ENCODE assay signal across 1 cellular context in the genomic region with DNA sequence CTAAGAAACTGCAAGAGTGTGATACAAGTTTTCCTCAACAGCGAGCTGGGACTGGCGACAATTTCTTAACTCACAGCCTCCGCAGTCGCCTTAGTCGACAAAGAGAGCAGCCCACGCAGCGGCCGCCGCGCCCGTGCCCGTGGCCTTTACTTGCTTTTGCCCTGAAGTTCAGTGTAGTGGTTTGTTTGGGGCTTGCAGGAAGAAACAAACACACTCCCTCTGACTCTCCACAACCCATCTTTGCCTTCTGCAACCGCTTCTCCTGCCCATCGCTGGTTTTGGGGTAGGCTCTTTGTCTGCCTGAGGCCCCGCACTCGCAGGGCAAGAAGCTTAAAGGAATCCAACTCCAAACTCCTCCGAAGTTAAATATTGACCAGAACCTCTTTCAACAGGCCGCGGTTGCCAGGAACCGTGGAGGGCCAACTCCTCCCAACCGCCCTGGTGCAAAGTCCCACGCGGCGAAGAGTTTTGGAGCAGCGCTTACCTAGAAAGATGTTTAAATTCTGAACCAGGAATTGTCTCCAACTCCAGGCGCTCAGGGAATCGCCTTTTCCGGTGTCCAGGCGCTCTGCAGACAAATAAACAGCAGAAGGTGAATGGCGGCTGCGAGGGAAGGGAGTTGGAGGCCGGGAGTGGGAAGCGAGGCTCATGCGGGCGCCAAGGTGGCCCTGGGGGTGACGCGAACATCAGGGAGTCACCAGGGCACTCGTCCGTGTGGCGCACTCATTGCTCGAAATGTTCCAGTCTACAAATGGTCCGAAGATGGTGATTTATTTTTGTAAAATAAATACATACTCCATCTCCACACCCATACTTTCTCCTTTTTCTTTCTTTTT.
TF ChIP-seq lines count a peak whose summit lies in the region.

No MANE protein-coding gene starts in this region.

TF ChIP-seq in HepG2, 621 proteins besides CTCF, POLR2A, EP300 and RAD21 (continued from another document and continues in another):
- TF ChIP-seq KDM5B (CRISPR knock-in tag; IDR thresholded peaks at IDR 0.05; ENCODE audit: borderline replicate concordance) (peak; percentile 16; the same call in 1 of the 2 replicates), TBL1XR1 (IDR thresholded peaks at IDR 0.05; ENCODE audit: borderline replicate concordance, low read length, partially characterized antibody) (no peak), ZNF207 (IDR thresholded peaks at IDR 0.05; ENCODE audit: borderline replicate concordance) (no peak), ZNF382 (CRISPR knock-in tag; IDR thresholded peaks at IDR 0.05; ENCODE audit: borderline replicate concordance) (no peak), EEA1 (CRISPR knock-in tag; IDR thresholded peaks at IDR 0.05; ENCODE audit: borderline replicate concordance) (no peak), CENPX (CRISPR knock-in tag; IDR thresholded peaks at IDR 0.05) (no peak), RELA (CRISPR knock-in tag; IDR thresholded peaks at IDR 0.05) (no peak), ZNF460 (CRISPR knock-in tag; IDR thresholded peaks at IDR 0.05; ENCODE audit: borderline replicate concordance) (no peak; the same call in 1 of the 2 replicates), HHEX (CRISPR knock-in tag; IDR thresholded peaks at IDR 0.05) (no peak), SP1 (IDR thresholded peaks at IDR 0.05) (no peak), SP1 (CRISPR knock-in tag; IDR thresholded peaks at IDR 0.05) (no peak), ZSCAN31 (CRISPR knock-in tag; IDR thresholded peaks at IDR 0.05; ENCODE audit: low read depth) (no peak), FIP1L1 (IDR thresholded peaks at IDR 0.05; ENCODE audit: borderline replicate concordance, insufficient read depth, low read depth, low read length) (no peak), FOSL1 (CRISPR knock-in tag; IDR thresholded peaks at IDR 0.05; ENCODE audit: borderline replicate concordance) (no peak), ZNF331 (CRISPR knock-in tag; IDR thresholded peaks at IDR 0.05) (peak; percentile 66), ZNF672 (CRISPR knock-in tag; IDR thresholded peaks at IDR 0.05) (no peak), ZNF136 (CRISPR knock-in tag; IDR thresholded peaks at IDR 0.05; ENCODE audit: low read depth) (no peak), HIVEP1 (CRISPR knock-in tag; IDR thresholded peaks at IDR 0.05) (no peak; the same call in 1 of the 2 replicates), CBFB (CRISPR knock-in tag; IDR thresholded peaks at IDR 0.05) (no peak), KLF6 (CRISPR knock-in tag; IDR thresholded peaks at IDR 0.05) (no peak), PCBP2 (optimal IDR thresholded peaks at IDR 0.05; ENCODE audit: low read depth, low read length, poor library complexity, severe bottlenecking) (no peak), FOSL2 (CRISPR knock-in tag; IDR thresholded peaks at IDR 0.05) (peak; percentile 41; the same call in 1 of the 2 replicates), MED13 (CRISPR knock-in tag; IDR thresholded peaks at IDR 0.05) (no peak), ZNF251 (CRISPR knock-in tag; IDR thresholded peaks at IDR 0.05) (no peak), ZNF431 (CRISPR knock-in tag; IDR thresholded peaks at IDR 0.05; ENCODE audit: borderline replicate concordance, low read depth) (0 out of 2 replicates have a peak, but pooled peaks have one; percentile 42), ELF3 (CRISPR knock-in tag; IDR thresholded peaks at IDR 0.05) (peak; percentile 43; the same call in 1 of the 2 replicates), ZNF577 (CRISPR knock-in tag; IDR thresholded peaks at IDR 0.05; ENCODE audit: borderline replicate concordance, low read depth) (no peak)
- TF ChIP-seq, protein P1, sequence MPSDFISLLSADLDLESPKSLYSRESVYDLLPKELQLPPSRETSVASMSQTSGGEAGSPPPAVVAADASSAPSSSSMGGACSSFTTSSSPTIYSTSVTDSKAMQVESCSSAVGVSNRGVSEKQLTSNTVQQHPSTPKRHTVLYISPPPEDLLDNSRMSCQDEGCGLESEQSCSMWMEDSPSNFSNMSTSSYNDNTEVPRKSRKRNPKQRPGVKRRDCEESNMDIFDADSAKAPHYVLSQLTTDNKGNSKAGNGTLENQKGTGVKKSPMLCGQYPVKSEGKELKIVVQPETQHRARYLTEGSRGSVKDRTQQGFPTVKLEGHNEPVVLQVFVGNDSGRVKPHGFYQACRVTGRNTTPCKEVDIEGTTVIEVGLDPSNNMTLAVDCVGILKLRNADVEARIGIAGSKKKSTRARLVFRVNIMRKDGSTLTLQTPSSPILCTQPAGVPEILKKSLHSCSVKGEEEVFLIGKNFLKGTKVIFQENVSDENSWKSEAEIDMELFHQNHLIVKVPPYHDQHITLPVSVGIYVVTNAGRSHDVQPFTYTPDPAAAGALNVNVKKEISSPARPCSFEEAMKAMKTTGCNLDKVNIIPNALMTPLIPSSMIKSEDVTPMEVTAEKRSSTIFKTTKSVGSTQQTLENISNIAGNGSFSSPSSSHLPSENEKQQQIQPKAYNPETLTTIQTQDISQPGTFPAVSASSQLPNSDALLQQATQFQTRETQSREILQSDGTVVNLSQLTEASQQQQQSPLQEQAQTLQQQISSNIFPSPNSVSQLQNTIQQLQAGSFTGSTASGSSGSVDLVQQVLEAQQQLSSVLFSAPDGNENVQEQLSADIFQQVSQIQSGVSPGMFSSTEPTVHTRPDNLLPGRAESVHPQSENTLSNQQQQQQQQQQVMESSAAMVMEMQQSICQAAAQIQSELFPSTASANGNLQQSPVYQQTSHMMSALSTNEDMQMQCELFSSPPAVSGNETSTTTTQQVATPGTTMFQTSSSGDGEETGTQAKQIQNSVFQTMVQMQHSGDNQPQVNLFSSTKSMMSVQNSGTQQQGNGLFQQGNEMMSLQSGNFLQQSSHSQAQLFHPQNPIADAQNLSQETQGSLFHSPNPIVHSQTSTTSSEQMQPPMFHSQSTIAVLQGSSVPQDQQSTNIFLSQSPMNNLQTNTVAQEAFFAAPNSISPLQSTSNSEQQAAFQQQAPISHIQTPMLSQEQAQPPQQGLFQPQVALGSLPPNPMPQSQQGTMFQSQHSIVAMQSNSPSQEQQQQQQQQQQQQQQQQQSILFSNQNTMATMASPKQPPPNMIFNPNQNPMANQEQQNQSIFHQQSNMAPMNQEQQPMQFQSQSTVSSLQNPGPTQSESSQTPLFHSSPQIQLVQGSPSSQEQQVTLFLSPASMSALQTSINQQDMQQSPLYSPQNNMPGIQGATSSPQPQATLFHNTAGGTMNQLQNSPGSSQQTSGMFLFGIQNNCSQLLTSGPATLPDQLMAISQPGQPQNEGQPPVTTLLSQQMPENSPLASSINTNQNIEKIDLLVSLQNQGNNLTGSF (CRISPR knock-in tag; IDR thresholded peaks at IDR 0.05): no peak
- TF ChIP-seq, protein P2, sequence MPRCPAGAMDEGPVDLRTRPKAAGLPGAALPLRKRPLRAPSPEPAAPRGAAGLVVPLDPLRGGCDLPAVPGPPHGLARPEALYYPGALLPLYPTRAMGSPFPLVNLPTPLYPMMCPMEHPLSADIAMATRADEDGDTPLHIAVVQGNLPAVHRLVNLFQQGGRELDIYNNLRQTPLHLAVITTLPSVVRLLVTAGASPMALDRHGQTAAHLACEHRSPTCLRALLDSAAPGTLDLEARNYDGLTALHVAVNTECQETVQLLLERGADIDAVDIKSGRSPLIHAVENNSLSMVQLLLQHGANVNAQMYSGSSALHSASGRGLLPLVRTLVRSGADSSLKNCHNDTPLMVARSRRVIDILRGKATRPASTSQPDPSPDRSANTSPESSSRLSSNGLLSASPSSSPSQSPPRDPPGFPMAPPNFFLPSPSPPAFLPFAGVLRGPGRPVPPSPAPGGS (CRISPR knock-in tag; IDR thresholded peaks at IDR 0.05): peak; percentile 53; the same call in 1 of the 2 replicates
- TF ChIP-seq, protein P3, sequence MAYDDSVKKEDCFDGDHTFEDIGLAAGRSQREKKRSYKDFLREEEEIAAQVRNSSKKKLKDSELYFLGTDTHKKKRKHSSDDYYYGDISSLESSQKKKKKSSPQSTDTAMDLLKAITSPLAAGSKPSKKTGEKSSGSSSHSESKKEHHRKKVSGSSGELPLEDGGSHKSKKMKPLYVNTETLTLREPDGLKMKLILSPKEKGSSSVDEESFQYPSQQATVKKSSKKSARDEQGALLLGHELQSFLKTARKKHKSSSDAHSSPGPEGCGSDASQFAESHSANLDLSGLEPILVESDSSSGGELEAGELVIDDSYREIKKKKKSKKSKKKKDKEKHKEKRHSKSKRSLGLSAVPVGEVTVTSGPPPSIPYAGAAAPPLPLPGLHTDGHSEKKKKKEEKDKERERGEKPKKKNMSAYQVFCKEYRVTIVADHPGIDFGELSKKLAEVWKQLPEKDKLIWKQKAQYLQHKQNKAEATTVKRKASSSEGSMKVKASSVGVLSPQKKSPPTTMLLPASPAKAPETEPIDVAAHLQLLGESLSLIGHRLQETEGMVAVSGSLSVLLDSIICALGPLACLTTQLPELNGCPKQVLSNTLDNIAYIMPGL (CRISPR knock-in tag; IDR thresholded peaks at IDR 0.05; ENCODE audit: borderline replicate concordance in 1 of 2, low read depth in 1 of 2): peak; percentile 13 to 69; a peak in 2 of 4 replicates
- TF ChIP-seq, protein P4, sequence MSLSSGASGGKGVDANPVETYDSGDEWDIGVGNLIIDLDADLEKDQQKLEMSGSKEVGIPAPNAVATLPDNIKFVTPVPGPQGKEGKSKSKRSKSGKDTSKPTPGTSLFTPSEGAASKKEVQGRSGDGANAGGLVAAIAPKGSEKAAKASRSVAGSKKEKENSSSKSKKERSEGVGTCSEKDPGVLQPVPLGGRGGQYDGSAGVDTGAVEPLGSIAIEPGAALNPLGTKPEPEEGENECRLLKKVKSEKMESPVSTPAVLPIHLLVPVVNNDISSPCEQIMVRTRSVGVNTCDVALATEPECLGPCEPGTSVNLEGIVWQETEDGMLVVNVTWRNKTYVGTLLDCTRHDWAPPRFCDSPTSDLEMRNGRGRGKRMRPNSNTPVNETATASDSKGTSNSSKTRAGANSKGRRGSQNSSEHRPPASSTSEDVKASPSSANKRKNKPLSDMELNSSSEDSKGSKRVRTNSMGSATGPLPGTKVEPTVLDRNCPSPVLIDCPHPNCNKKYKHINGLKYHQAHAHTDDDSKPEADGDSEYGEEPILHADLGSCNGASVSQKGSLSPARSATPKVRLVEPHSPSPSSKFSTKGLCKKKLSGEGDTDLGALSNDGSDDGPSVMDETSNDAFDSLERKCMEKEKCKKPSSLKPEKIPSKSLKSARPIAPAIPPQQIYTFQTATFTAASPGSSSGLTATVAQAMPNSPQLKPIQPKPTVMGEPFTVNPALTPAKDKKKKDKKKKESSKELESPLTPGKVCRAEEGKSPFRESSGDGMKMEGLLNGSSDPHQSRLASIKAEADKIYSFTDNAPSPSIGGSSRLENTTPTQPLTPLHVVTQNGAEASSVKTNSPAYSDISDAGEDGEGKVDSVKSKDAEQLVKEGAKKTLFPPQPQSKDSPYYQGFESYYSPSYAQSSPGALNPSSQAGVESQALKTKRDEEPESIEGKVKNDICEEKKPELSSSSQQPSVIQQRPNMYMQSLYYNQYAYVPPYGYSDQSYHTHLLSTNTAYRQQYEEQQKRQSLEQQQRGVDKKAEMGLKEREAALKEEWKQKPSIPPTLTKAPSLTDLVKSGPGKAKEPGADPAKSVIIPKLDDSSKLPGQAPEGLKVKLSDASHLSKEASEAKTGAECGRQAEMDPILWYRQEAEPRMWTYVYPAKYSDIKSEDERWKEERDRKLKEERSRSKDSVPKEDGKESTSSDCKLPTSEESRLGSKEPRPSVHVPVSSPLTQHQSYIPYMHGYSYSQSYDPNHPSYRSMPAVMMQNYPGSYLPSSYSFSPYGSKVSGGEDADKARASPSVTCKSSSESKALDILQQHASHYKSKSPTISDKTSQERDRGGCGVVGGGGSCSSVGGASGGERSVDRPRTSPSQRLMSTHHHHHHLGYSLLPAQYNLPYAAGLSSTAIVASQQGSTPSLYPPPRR (CRISPR knock-in tag; IDR thresholded peaks at IDR 0.05; ENCODE audit: borderline replicate concordance): peak; percentile 79; the same call in 1 of the 2 replicates
- TF ChIP-seq, protein P5, sequence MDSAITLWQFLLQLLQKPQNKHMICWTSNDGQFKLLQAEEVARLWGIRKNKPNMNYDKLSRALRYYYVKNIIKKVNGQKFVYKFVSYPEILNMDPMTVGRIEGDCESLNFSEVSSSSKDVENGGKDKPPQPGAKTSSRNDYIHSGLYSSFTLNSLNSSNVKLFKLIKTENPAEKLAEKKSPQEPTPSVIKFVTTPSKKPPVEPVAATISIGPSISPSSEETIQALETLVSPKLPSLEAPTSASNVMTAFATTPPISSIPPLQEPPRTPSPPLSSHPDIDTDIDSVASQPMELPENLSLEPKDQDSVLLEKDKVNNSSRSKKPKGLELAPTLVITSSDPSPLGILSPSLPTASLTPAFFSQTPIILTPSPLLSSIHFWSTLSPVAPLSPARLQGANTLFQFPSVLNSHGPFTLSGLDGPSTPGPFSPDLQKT (CRISPR knock-in tag; IDR thresholded peaks at IDR 0.05; ENCODE audit: borderline replicate concordance): no peak
- TF ChIP-seq, protein P6, sequence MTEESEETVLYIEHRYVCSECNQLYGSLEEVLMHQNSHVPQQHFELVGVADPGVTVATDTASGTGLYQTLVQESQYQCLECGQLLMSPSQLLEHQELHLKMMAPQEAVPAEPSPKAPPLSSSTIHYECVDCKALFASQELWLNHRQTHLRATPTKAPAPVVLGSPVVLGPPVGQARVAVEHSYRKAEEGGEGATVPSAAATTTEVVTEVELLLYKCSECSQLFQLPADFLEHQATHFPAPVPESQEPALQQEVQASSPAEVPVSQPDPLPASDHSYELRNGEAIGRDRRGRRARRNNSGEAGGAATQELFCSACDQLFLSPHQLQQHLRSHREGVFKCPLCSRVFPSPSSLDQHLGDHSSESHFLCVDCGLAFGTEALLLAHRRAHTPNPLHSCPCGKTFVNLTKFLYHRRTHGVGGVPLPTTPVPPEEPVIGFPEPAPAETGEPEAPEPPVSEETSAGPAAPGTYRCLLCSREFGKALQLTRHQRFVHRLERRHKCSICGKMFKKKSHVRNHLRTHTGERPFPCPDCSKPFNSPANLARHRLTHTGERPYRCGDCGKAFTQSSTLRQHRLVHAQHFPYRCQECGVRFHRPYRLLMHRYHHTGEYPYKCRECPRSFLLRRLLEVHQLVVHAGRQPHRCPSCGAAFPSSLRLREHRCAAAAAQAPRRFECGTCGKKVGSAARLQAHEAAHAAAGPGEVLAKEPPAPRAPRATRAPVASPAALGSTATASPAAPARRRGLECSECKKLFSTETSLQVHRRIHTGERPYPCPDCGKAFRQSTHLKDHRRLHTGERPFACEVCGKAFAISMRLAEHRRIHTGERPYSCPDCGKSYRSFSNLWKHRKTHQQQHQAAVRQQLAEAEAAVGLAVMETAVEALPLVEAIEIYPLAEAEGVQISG (CRISPR knock-in tag; IDR thresholded peaks at IDR 0.05): peak; percentile 75
- TF ChIP-seq, protein P7, sequence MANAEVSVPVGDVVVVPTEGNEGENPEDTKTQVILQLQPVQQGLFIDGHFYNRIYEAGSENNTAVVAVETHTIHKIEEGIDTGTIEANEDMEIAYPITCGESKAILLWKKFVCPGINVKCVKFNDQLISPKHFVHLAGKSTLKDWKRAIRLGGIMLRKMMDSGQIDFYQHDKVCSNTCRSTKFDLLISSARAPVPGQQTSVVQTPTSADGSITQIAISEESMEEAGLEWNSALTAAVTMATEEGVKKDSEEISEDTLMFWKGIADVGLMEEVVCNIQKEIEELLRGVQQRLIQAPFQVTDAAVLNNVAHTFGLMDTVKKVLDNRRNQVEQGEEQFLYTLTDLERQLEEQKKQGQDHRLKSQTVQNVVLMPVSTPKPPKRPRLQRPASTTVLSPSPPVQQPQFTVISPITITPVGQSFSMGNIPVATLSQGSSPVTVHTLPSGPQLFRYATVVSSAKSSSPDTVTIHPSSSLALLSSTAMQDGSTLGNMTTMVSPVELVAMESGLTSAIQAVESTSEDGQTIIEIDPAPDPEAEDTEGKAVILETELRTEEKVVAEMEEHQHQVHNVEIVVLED (CRISPR knock-in tag; IDR thresholded peaks at IDR 0.05; ENCODE audit: borderline replicate concordance): no peak
- TF ChIP-seq, protein P8, sequence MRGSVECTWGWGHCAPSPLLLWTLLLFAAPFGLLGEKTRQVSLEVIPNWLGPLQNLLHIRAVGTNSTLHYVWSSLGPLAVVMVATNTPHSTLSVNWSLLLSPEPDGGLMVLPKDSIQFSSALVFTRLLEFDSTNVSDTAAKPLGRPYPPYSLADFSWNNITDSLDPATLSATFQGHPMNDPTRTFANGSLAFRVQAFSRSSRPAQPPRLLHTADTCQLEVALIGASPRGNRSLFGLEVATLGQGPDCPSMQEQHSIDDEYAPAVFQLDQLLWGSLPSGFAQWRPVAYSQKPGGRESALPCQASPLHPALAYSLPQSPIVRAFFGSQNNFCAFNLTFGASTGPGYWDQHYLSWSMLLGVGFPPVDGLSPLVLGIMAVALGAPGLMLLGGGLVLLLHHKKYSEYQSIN (CRISPR knock-in tag; IDR thresholded peaks at IDR 0.05; ENCODE audit: borderline replicate concordance): no peak
